In genomic region chr16:27209591-27209990, GRCh38 we compare ENCODE assay signal across 17 cellular contexts. TPM values are rescaled to one million over a fixed set of nuclear protein-coding genes. Genes with fewer than 3 reads are reported as not detected.
DNase-seq lines count a peak whose midpoint lies in the region; ATAC-seq and TF ChIP-seq lines count a peak whose summit lies in the region.
"Had no signal": no experiment of that assay in that cellular context is flagged by ENCODE, and none has a peak within 500 bp of the region (broad histone marks: within the 10 kb centered on the region; RNA-seq: fewer than 3 reads in every experiment).

No MANE protein-coding gene starts in this region.

- H3K4me1 Mint-ChIP-seq in endodermal cell, result peaks cover 8% of the 10 kb centered on the region

- H3K27me3 ChIP-seq in BLaER1 (no peaks in the 10 kb centered on the region), DND-41 (ENCODE audit: insufficient read depth, low read length, poor library complexity) (no peaks in the 10 kb centered on the region), Karpas-422 (ENCODE audit: low read length) (no peaks in the 10 kb centered on the region), endodermal cell (ENCODE audit: control insufficient read depth, insufficient read depth, low read length, poor library complexity, severe bottlenecking) (no peaks in the 10 kb centered on the region)
- H3K27me3 ChIP-seq: BE2C had no signal

- H3K4me3 Mint-ChIP-seq in endodermal cell, result no peak overlapping the region
- H3K4me3 Mint-ChIP-seq: CD4-positive, alpha-beta T cell had no signal

- peaks cover 13% of the 10 kb centered on the region for H3K36me3 Mint-ChIP-seq in endodermal cell (ENCODE audit: low read depth)

- peaks cover 14% of the 10 kb centered on the region for H3K79me2 ChIP-seq in DND-41 (ENCODE audit: insufficient read depth, low read length)
- H3K79me2 ChIP-seq in Karpas-422 (ENCODE audit: low read length), result peaks cover 2% of the 10 kb centered on the region; the same call in 1 of the 2 replicates

- H3K27ac Mint-ChIP-seq in endodermal cell, result peak overlapping the region; percentile 70
- H3K27ac Mint-ChIP-seq: CD4-positive, alpha-beta T cell had no signal

- H3K4me1 ChIP-seq in BLaER1 (peaks cover 66% of the 10 kb centered on the region), DND-41 (ENCODE audit: insufficient read depth, low read length) (peaks cover 9% of the 10 kb centered on the region), Karpas-422 (ENCODE audit: low read length) (peaks cover 14% of the 10 kb centered on the region), endodermal cell (ENCODE audit: control insufficient read depth, insufficient read depth, low read length) (peaks cover 3% of the 10 kb centered on the region)
- H3K4me1 ChIP-seq: BE2C had no signal

- H3K9ac ChIP-seq in BLaER1, result no peak overlapping the region
- no peak overlapping the region for H3K9ac ChIP-seq in DND-41 (ENCODE audit: low read depth, low read length)
- no peak overlapping the region for H3K9ac ChIP-seq in Karpas-422 (ENCODE audit: low read length)
- no peak overlapping the region for H3K9ac ChIP-seq in endodermal cell (ENCODE audit: extremely low read depth, low read length, poor library complexity, severe bottlenecking)
- H3K9ac ChIP-seq: GM23248, KMS-11 had no signal

- DNase-seq in DND-41 (no peak), Karpas-422 (peak; percentile 20), endodermal cell (no peak), occipital lobe (lab: John Stamatoyannopoulos, UW) (no peak), GOT3 (lab: John Stamatoyannopoulos, UW) (no peak)
- no peak for DNase-seq in effector CD8-positive, alpha-beta T cell (lab: John Stamatoyannopoulos, UW)
- DNase-seq: ACHN; BE2C; Caco-2; CD4-positive, alpha-beta T cell; GDM1; GM23248; H7 had no signal

- no peaks in the 10 kb centered on the region for H3K27me3 Mint-ChIP-seq in endodermal cell (ENCODE audit: insufficient read depth)
- H3K27me3 Mint-ChIP-seq: CD4-positive, alpha-beta T cell had no signal

- H3K9me2 ChIP-seq in Karpas-422 (replicated peaks; ENCODE audit: insufficient read depth, low read length), result no peaks in the 10 kb centered on the region

- no peak for TF ChIP-seq CTCF in DND-41 (IDR thresholded peaks at IDR 0.05; ENCODE audit: borderline replicate concordance, extremely low read depth, low read length, poor library complexity, severe bottlenecking)
- no peak for TF ChIP-seq CTCF in endodermal cell (conservative IDR thresholded peaks at IDR 0.05)

- H3K4me2 ChIP-seq in BLaER1, result no peak overlapping the region
- no peak overlapping the region for H3K4me2 ChIP-seq in DND-41 (ENCODE audit: insufficient read depth, low read length)
- H3K4me2 ChIP-seq in Karpas-422 (ENCODE audit: low read depth, low read length, poor library complexity, severe bottlenecking), result no peak overlapping the region
- H3K4me2 ChIP-seq: KMS-11 had no signal

- no peak for ATAC-seq in DND-41 (ENCODE audit: insufficient read depth, low read depth)
- no peak for ATAC-seq in GM19452 (IDR thresholded peaks at IDR 0.05; ENCODE audit: unreplicated experiment)

- H2AFZ ChIP-seq in DND-41 (ENCODE audit: low read depth, low read length) (no peak overlapping the region), Karpas-422 (ENCODE audit: low read length) (no peak overlapping the region)
- H2AFZ ChIP-seq: GM23248 had no signal

- H4K20me1 ChIP-seq in BLaER1 (no peaks in the 10 kb centered on the region), DND-41 (ENCODE audit: insufficient read depth, low read length) (no peaks in the 10 kb centered on the region), Karpas-422 (ENCODE audit: insufficient read depth, low read depth, low read length) (no peaks in the 10 kb centered on the region)

- no peak overlapping the region for H3K4me3 ChIP-seq in BLaER1
- H3K4me3 ChIP-seq in DND-41 (ENCODE audit: low read depth in 1 of 2, low read length in 2 of 2), result no peak overlapping the region
- no peak overlapping the region for H3K4me3 ChIP-seq in Karpas-422 (ENCODE audit: low read length)
- no peak overlapping the region for H3K4me3 ChIP-seq in endodermal cell (ENCODE audit: low read length)
- H3K4me3 ChIP-seq: GM23248 had no signal

- no peaks in the 10 kb centered on the region for H3K9me3 ChIP-seq in BLaER1
- no peaks in the 10 kb centered on the region for H3K9me3 ChIP-seq in DND-41 (ENCODE audit: insufficient read depth, low read length, severe bottlenecking)
- H3K9me3 ChIP-seq in Karpas-422 (ENCODE audit: low read length), result no peaks in the 10 kb centered on the region
- no peaks in the 10 kb centered on the region for H3K9me3 ChIP-seq in endodermal cell (ENCODE audit: control insufficient read depth, low read length)
- H3K9me3 ChIP-seq: BE2C, Caco-2 had no signal

- 95 to 96% methylated on average over 6 to 8 of the region's 8 CpGs for WGBS in endodermal cell (ENCODE audit: insufficient coverage in 1 of 2, insufficient read length in 1 of 2), 2 experiments

- H3K27ac ChIP-seq in BLaER1, result 0 out of 2 replicates have a peak overlapping the region, but pooled peaks have one; percentile 23
- H3K27ac ChIP-seq in DND-41 (ENCODE audit: low read length), result 0 out of 2 replicates have a peak overlapping the region, but pooled peaks have one; percentile 12
- H3K27ac ChIP-seq in Karpas-422 (ENCODE audit: low read length), result no peak overlapping the region
- no peak overlapping the region for H3K27ac ChIP-seq in endodermal cell (ENCODE audit: low read depth, low read length)
- H3K27ac ChIP-seq: C4-2B, GM23248, KMS-11 had no signal

- no peaks in the 10 kb centered on the region for H3K9me3 Mint-ChIP-seq in endodermal cell
- H3K9me3 Mint-ChIP-seq: CD4-positive, alpha-beta T cell had no signal

- H3K36me3 ChIP-seq in BLaER1 (peaks cover 24% of the 10 kb centered on the region), DND-41 (ENCODE audit: insufficient read depth, low read length) (peaks cover 32% of the 10 kb centered on the region), Karpas-422 (ENCODE audit: insufficient read depth, low read length) (no peaks in the 10 kb centered on the region), endodermal cell (ENCODE audit: control insufficient read depth, insufficient read depth, low read length) (peaks cover 4% of the 10 kb centered on the region)

RNA-seq across cellular contexts. Expression of gene KDM8, which starts 6.3 kb away (rescaled TPM):
- 1.9 and 3.1 TPM in 2 replicates for total RNA-seq in Karpas-422 (2014; rRNA removed; shearing (Covaris generic); ENCODE audit: low replicate concordance)
- total RNA-seq in endodermal cell (10 to 100 TPM; 11.0 to 12.1 TPM), occipital lobe (1.9 TPM)
- 9.1 TPM for polyA plus RNA-seq in endodermal cell (2013, experiment 1 of 2)
- 6.2 TPM for polyA plus RNA-seq in endodermal cell (2013, experiment 2 of 2)

RNA-seq across cellular contexts. Expression of gene NSMCE1, which starts 59.0 kb away (rescaled TPM):
- total RNA-seq in Karpas-422 (2014; rRNA removed; shearing (Covaris generic); ENCODE audit: low replicate concordance), result 59.2 and 77.8 TPM in 2 replicates
- total RNA-seq in endodermal cell (10 to 100 TPM; 22.3 to 22.4 TPM), occipital lobe (26.4 TPM)
- 51.9 TPM for polyA plus RNA-seq in endodermal cell (2013, experiment 1 of 2)
- polyA plus RNA-seq in endodermal cell (2013, experiment 2 of 2), result 43.8 TPM

Comparison
In these comparisons a context has a peak if more than half of its experiments do, and no peak if none do; other contexts are left out.
1. H3K27ac ChIP-seq: peak in BLaER1 (single experiment) and DND-41 (single experiment); none in Karpas-422 (single experiment) and endodermal cell (single experiment).